In genomic region chr5:139273572-139274264, GRCh38 we compare ENCODE assay signal across 1 cellular context.
TF ChIP-seq lines count a peak whose summit lies in the region.

No MANE protein-coding gene starts in this region.

TF ChIP-seq in K562, 482 proteins besides CTCF, POLR2A, EP300 and RAD21 (continued from another document and continues in another):
- TF ChIP-seq MEIS2 (IDR thresholded peaks at IDR 0.05; ENCODE audit: partially characterized antibody) (peak; percentile 86), CHAMP1 (IDR thresholded peaks at IDR 0.05) (no peak), ZNF740 (CRISPR knock-in tag; IDR thresholded peaks at IDR 0.05) (0 out of 2 replicates have a peak, but pooled peaks have one; percentile 27), ZNF740 (tag; IDR thresholded peaks at IDR 0.05) (no peak), HDAC1 (IDR thresholded peaks at IDR 0.05) (peak in 1 of 2 experiments; percentile 97; a peak in 2 of 4 replicates), ZNF512 (tag; IDR thresholded peaks at IDR 0.05) (no peak), KLF16 (IDR thresholded peaks at IDR 0.05) (peak; percentile 64; the same call in 1 of the 2 replicates), NFE2 (IDR thresholded peaks at IDR 0.05; ENCODE audit: low read depth) (peak; percentile 38; the same call in 1 of the 2 replicates), ZFP36 (IDR thresholded peaks at IDR 0.05; ENCODE audit: low read depth, low read length, partially characterized antibody) (no peak), TOE1 (IDR thresholded peaks at IDR 0.05; ENCODE audit: borderline replicate concordance) (no peak; the same call in 1 of the 2 replicates), TOE1 (CRISPR knock-in tag; IDR thresholded peaks at IDR 0.05; ENCODE audit: borderline replicate concordance, low read depth) (no peak), ZNF449 (CRISPR knock-in tag; IDR thresholded peaks at IDR 0.05) (no peak), THAP12 (CRISPR knock-in tag; IDR thresholded peaks at IDR 0.05) (no peak), HSF4 (CRISPR knock-in tag; IDR thresholded peaks at IDR 0.05; ENCODE audit: borderline replicate concordance) (no peak), FOSL1 (tag; conservative IDR thresholded peaks at IDR 0.05) (peak; percentile 54), CREM (IDR thresholded peaks at IDR 0.05; ENCODE audit: low read depth) (peak; percentile 78), SMARCB1 (IDR thresholded peaks at IDR 0.05; ENCODE audit: insufficient read length, low read depth) (no peak), TFAM (CRISPR knock-in tag; conservative IDR thresholded peaks at IDR 0.05) (no peak), MYC (IDR thresholded peaks at IDR 0.05; ENCODE audit: low read depth, low read length) (peak; percentile 99), MYC (CRISPR knock-in tag; IDR thresholded peaks at IDR 0.05; ENCODE audit: borderline replicate concordance, low read depth) (no peak; the same call in 1 of the 2 replicates), ZBTB17 (CRISPR knock-in tag; IDR thresholded peaks at IDR 0.05) (no peak), SNRNP70 (optimal IDR thresholded peaks at IDR 0.05; ENCODE audit: low read depth, low read length) (no peak), RBM34 (IDR thresholded peaks at IDR 0.05; ENCODE audit: borderline replicate concordance, insufficient read depth, low read length) (no peak), SIX5 (IDR thresholded peaks at IDR 0.05; ENCODE audit: borderline replicate concordance in 1 of 2, insufficient read depth in 1 of 2, low read depth in 1 of 2, low read length in 2 of 2) (no peak), E2F6 (IDR thresholded peaks at IDR 0.05; ENCODE audit: borderline replicate concordance in 1 of 2, extremely low read depth in 1 of 2, insufficient read depth in 1 of 2, insufficient read length in 1 of 2, low read depth in 1 of 2, low read length in 1 of 2, poor library complexity in 1 of 2, severe bottlenecking in 1 of 2) (peak; percentile 62 to 89), NR0B1 (IDR thresholded peaks at IDR 0.05; ENCODE audit: partially characterized antibody) (no peak), KAT7 (CRISPR knock-in tag; IDR thresholded peaks at IDR 0.05; ENCODE audit: borderline replicate concordance) (peak; percentile 62; the same call in 1 of the 2 replicates), USF1 (CRISPR knock-in tag; IDR thresholded peaks at IDR 0.05) (peak; percentile 76), ATF1 (CRISPR knock-in tag; IDR thresholded peaks at IDR 0.05) (no peak), ATF1 (tag; IDR thresholded peaks at IDR 0.05) (peak; percentile 56), ZFP30 (CRISPR knock-in tag; IDR thresholded peaks at IDR 0.05; ENCODE audit: borderline replicate concordance) (no peak), CBFA2T3 (IDR thresholded peaks at IDR 0.05) (peak; percentile 28), POLR2B (IDR thresholded peaks at IDR 0.05; ENCODE audit: low read depth, partially characterized antibody) (peak; percentile 89), JUN (IDR thresholded peaks at IDR 0.05; ENCODE audit: borderline replicate concordance, low read depth, low read length) (peak; percentile 62; the same call in 1 of the 2 replicates), JUN (CRISPR knock-in tag; IDR thresholded peaks at IDR 0.05; ENCODE audit: borderline replicate concordance) (no peak), ELK3 (CRISPR knock-in tag; IDR thresholded peaks at IDR 0.05) (no peak), LCOR (CRISPR knock-in tag; IDR thresholded peaks at IDR 0.05) (peak; percentile 51; the same call in 1 of the 2 replicates), CREBBP (IDR thresholded peaks at IDR 0.05; ENCODE audit: low read depth, low read length) (no peak), ZNF518B (CRISPR knock-in tag; IDR thresholded peaks at IDR 0.05) (no peak), GMEB1 (CRISPR knock-in tag; IDR thresholded peaks at IDR 0.05) (peak; percentile 61), ATF4 (CRISPR knock-in tag; IDR thresholded peaks at IDR 0.05) (0 out of 2 replicates have a peak, but pooled peaks have one; percentile 45), STAG1 (CRISPR knock-in tag; IDR thresholded peaks at IDR 0.05; ENCODE audit: borderline replicate concordance) (no peak), ETV1 (tag; conservative IDR thresholded peaks at IDR 0.05; ENCODE audit: low read depth) (peak; percentile 91)
